1 cellular context compared by ENCODE assay signal in the genomic region with DNA sequence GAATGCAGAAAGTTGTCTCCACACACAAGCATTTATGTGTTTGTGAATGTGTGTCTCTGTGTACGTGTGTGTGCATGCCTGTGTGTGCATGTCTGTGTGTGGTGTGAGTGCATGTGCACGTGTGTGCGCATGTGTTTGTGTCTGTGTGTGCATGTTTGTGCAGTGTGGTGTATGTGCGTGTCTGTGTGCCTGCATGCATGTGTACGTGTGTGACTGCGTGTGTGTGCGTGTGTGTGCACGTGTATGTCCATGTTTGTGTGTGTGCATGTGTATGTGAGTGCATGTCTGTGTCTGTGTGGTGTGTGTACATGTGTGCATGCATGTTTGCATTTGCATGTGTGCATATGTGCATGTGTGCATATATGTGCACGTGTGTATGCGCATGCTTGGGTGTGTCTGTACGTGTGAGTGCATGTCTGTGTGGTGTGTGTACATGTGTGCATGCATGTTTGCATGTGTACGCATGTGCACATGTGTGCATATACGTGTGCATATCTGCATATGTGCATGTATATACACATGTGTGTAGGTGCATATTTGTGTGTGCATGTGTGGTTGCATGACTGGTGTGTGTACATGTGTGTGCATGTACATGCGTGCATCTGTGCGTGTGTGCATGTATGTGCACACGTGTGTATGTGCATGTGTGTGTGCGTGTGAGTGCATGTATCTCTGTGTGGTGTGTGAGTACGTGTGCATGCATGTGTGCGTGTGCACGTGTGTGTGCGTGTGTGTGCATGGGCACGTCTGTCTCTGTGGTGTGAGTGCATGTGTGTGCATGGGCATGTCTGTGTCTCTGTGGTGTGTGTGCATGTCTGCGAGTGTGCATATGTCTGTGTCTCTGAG.
TF ChIP-seq lines count a peak whose summit lies in the region.

No MANE protein-coding gene starts in this region.

TF ChIP-seq in H1, 55 proteins besides CTCF, POLR2A, EP300 and RAD21:
- TF ChIP-seq JUN (IDR thresholded peaks at IDR 0.05; ENCODE audit: low read depth, low read length) (0 out of 2 replicates have a peak, but pooled peaks have one; percentile 37), JUND (IDR thresholded peaks at IDR 0.05; ENCODE audit: low read length) (no peak)
